In the genomic region with DNA sequence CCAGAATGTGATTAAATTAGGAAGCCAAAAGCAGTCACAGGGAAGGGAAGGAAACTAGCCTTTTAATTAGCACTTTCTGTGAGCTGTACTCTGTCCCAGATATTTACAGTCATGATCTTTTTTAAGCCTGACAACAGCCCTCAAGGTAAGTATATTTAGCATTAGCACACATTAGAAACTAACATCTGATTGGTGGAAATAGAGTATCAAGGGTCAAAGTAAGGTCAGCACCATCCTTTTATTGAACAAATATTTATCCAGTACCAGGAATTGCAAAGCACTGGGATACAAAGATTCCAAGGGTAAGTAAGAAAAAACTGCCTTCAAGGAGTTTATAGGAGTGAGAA, we compare ENCODE assay signal across 9 cellular contexts. TPM values are rescaled to one million over a fixed set of nuclear protein-coding genes. Genes with fewer than 3 reads are reported as not detected.
DNase-seq lines count a peak whose midpoint lies in the region; ATAC-seq and TF ChIP-seq lines count a peak whose summit lies in the region.
"Had no signal": no experiment of that assay in that cellular context is flagged by ENCODE, and none has a peak within 500 bp of the region (broad histone marks: within the 10 kb centered on the region; RNA-seq: fewer than 3 reads in every experiment).

No MANE protein-coding gene starts in this region.

- H3K27ac ChIP-seq in HUES64 (ENCODE audit: low read depth, low read length) (peak overlapping the region; percentile 90), ectodermal cell (ENCODE audit: insufficient read depth, low read depth, low read length, poor library complexity, severe bottlenecking) (peak overlapping the region; percentile 0), neural progenitor cell (no peak overlapping the region)

- H3K9me3 ChIP-seq in HUES64 (ENCODE audit: insufficient read depth, low read depth, low read length) (no peaks in the 10 kb centered on the region), ectodermal cell (ENCODE audit: control insufficient read depth, low read length) (no peaks in the 10 kb centered on the region), neural progenitor cell (ENCODE audit: low read depth) (no peaks in the 10 kb centered on the region)

- H3F3A ChIP-seq in neural progenitor cell (ENCODE audit: low read depth): peaks cover 35% of the 10 kb centered on the region

- H3K27ac Mint-ChIP-seq in activated CD8-positive, alpha-beta memory T cell treated with anti-CD3 and anti-CD28 coated beads, Interleukin-2, amount 10 ng/mL, durations not matched to agents 7 days and 5 days: no peak overlapping the region
- peak overlapping the region; percentile 38 for H3K27ac Mint-ChIP-seq in neural progenitor cell

- peak overlapping the region; percentile 35 for H3K4me3 Mint-ChIP-seq in activated CD8-positive, alpha-beta memory T cell treated with anti-CD3 and anti-CD28 coated beads, Interleukin-2, amount 10 ng/mL, durations not matched to agents 7 days and 5 days
- H3K4me3 Mint-ChIP-seq in neural progenitor cell: peak overlapping the region; percentile 78

- peak overlapping the region; percentile 83 for H3K4me2 ChIP-seq in neural progenitor cell

- H3K9me3 Mint-ChIP-seq in activated CD8-positive, alpha-beta memory T cell treated with anti-CD3 and anti-CD28 coated beads, Interleukin-2, amount 10 ng/mL, durations not matched to agents 7 days and 5 days (ENCODE audit: low read depth): no peaks in the 10 kb centered on the region
- H3K9me3 Mint-ChIP-seq in neural progenitor cell: no peaks in the 10 kb centered on the region

- no peak for ATAC-seq in activated CD8-positive, alpha-beta memory T cell treated with anti-CD3 and anti-CD28 coated beads, Interleukin-2, amount 10 ng/mL, durations not matched to agents 7 days and 5 days

- peak overlapping the region; percentile 67 for H3K4me3 ChIP-seq in HUES64 (ENCODE audit: low read length)
- H3K4me3 ChIP-seq in ectodermal cell (ENCODE audit: insufficient read depth, low read depth, low read length): peak overlapping the region; percentile 13
- H3K4me3 ChIP-seq in neural progenitor cell: peak overlapping the region; percentile 60

- CTCF ChIA-PET in activated CD8-positive, alpha-beta memory T cell treated with anti-CD3 and anti-CD28 coated beads, Interleukin-2, amount 10 ng/mL, durations not matched to agents 7 days and 5 days (lab: Charles Lee): no interaction called here

- no peak for DNase-seq in activated CD8-positive, alpha-beta memory T cell treated with anti-CD3 and anti-CD28 coated beads, Interleukin-2, amount 10 ng/mL, durations not matched to agents 7 days and 5 days
- DNase-seq in activated CD8-positive, alpha-beta memory T cell treated with anti-CD3 and anti-CD28 coated beads for 24 hours: no peak
- DNase-seq in neural progenitor cell (ENCODE audit: low spot score): no peak
- DNase-seq in NCI-H1694 (lab: John Stamatoyannopoulos, UW): no peak
- no peak for DNase-seq in NCI-H446 treated with DMSO at 0.1 percent for 48 hours (lab: John Stamatoyannopoulos, UW)
- DNase-seq in DMS114 treated with DMSO at 0.1 percent for 48 hours (lab: John Stamatoyannopoulos, UW; ENCODE audit: unreplicated experiment): no peak

- peak overlapping the region; percentile 94 for H3K9ac ChIP-seq in HUES64 (ENCODE audit: low read depth, low read length)
- H3K9ac ChIP-seq in neural progenitor cell: peak overlapping the region; percentile 41

- peaks cover 16% of the 10 kb centered on the region for H3K27me3 Mint-ChIP-seq in activated CD8-positive, alpha-beta memory T cell treated with anti-CD3 and anti-CD28 coated beads, Interleukin-2, amount 10 ng/mL, durations not matched to agents 7 days and 5 days
- H3K27me3 Mint-ChIP-seq in neural progenitor cell (ENCODE audit: insufficient read depth, low read depth): peaks cover 5% of the 10 kb centered on the region

- no peak for TF ChIP-seq CTCF in neural progenitor cell (IDR thresholded peaks at IDR 0.05)

- H3K4me1 Mint-ChIP-seq in activated CD8-positive, alpha-beta memory T cell treated with anti-CD3 and anti-CD28 coated beads, Interleukin-2, amount 10 ng/mL, durations not matched to agents 7 days and 5 days: peaks cover 15% of the 10 kb centered on the region
- peaks cover 26% of the 10 kb centered on the region for H3K4me1 Mint-ChIP-seq in neural progenitor cell

- no peaks in the 10 kb centered on the region for H3K79me2 ChIP-seq in neural progenitor cell (ENCODE audit: low read depth)

- H3K36me3 ChIP-seq in HUES64 (ENCODE audit: insufficient read depth, low read length): no peaks in the 10 kb centered on the region
- no peaks in the 10 kb centered on the region for H3K36me3 ChIP-seq in ectodermal cell (ENCODE audit: control insufficient read depth, insufficient read depth, low read length)
- no peaks in the 10 kb centered on the region for H3K36me3 ChIP-seq in neural progenitor cell

- H3K36me3 Mint-ChIP-seq in activated CD8-positive, alpha-beta memory T cell treated with anti-CD3 and anti-CD28 coated beads, Interleukin-2, amount 10 ng/mL, durations not matched to agents 7 days and 5 days: no peaks in the 10 kb centered on the region
- H3K36me3 Mint-ChIP-seq in neural progenitor cell: no peaks in the 10 kb centered on the region

- H3K27me3 ChIP-seq in HUES64 (ENCODE audit: insufficient read depth, low read length) (no peaks in the 10 kb centered on the region), ectodermal cell (ENCODE audit: control insufficient read depth, insufficient read depth, low read length, poor library complexity, severe bottlenecking) (no peaks in the 10 kb centered on the region), neural progenitor cell (no peaks in the 10 kb centered on the region)

- H2AFZ ChIP-seq in neural progenitor cell (replicated peaks): peak overlapping the region; percentile 96

- H3K4me1 ChIP-seq in HUES64 (ENCODE audit: insufficient read depth, low read length) (peaks cover 21% of the 10 kb centered on the region), ectodermal cell (ENCODE audit: control insufficient read depth, insufficient read depth, low read length) (no peaks in the 10 kb centered on the region), neural progenitor cell (peaks cover 19% of the 10 kb centered on the region)

- no peaks in the 10 kb centered on the region for H4K20me1 ChIP-seq in neural progenitor cell (ENCODE audit: low read depth)

RNA-seq across cellular contexts. Expression of gene RPGRIP1, which starts 28.2 kb away (rescaled TPM):
- total RNA-seq in activated CD8-positive, alpha-beta memory T cell treated with anti-CD3 and anti-CD28 coated beads, Interleukin-2, amount 10 ng/mL, durations not matched to agents 7 days and 5 days: not detected
- polyA plus RNA-seq in HUES64 (2013, experiment 1 of 2): 0.20 TPM
- 0.19 TPM for polyA plus RNA-seq in HUES64 (2013, experiment 2 of 2)
- 0.33 TPM for polyA plus RNA-seq in ectodermal cell (2013, experiment 1 of 4)
- polyA plus RNA-seq in ectodermal cell (2013, experiment 2 of 4): 0.25 TPM
- not detected for polyA plus RNA-seq in ectodermal cell (2013, experiment 3 of 4)
- polyA plus RNA-seq in ectodermal cell (2013, experiment 4 of 4): 0.45 TPM
- 0.47 and 3.4 TPM in 2 replicates for total RNA-seq in neural progenitor cell (ENCODE audit: low replicate concordance)
- total RNA-seq: Daoy had no signal

RNA-seq across cellular contexts. Expression of gene HNRNPC, which starts 38.9 kb away (rescaled TPM):
- 100 to 1,000 TPM; 718 to 921 TPM for total RNA-seq in activated CD8-positive, alpha-beta memory T cell treated with anti-CD3 and anti-CD28 coated beads, Interleukin-2, amount 10 ng/mL, durations not matched to agents 7 days and 5 days
- polyA plus RNA-seq in HUES64 (2013, experiment 1 of 2): 908 TPM
- polyA plus RNA-seq in HUES64 (2013, experiment 2 of 2): 975 TPM
- 1,541 TPM for polyA plus RNA-seq in ectodermal cell (2013, experiment 1 of 4)
- 1,473 TPM for polyA plus RNA-seq in ectodermal cell (2013, experiment 2 of 4)
- polyA plus RNA-seq in ectodermal cell (2013, experiment 3 of 4): 1,020 TPM
- 1,093 TPM for polyA plus RNA-seq in ectodermal cell (2013, experiment 4 of 4)
- total RNA-seq in neural progenitor cell (ENCODE audit: low replicate concordance): 1,681 and 1,872 TPM in 2 replicates

Comparison
In these comparisons a context has a peak if more than half of its experiments do, and no peak if none do; other contexts are left out.
1. H3K4me3 ChIP-seq: peak in every context shown above with its lines; median percentile 67 in HUES64; 60 in neural progenitor cell; 13 in ectodermal cell.